In genomic region chr2:134118279-134119116, GRCh38 we compare ENCODE assay signal across 8 cellular contexts.
DNase-seq lines count a peak whose midpoint lies in the region; ATAC-seq lines count a peak whose summit lies in the region.

No MANE protein-coding gene starts in this region.

- H3K4me1 ChIP-seq in CD4-positive, CD25-positive, alpha-beta regulatory T cell (ENCODE audit: control insufficient read depth, insufficient read depth, low read length, poor library complexity, severe bottlenecking), result peaks cover 34% of the 10 kb centered on the region
- peaks cover 26 to 31% of the 10 kb centered on the region in 2 donors for H3K4me1 ChIP-seq in duodenal mucosa (ENCODE audit: control insufficient read depth in 1 of 2, insufficient read depth in 2 of 2, low read length in 2 of 2)

- H3K4me3 ChIP-seq in CD4-positive, CD25-positive, alpha-beta regulatory T cell (ENCODE audit: low read depth, low read length), result peak overlapping the region; percentile 85
- peak overlapping the region; percentile 2 to 40 for H3K4me3 ChIP-seq in duodenal mucosa (ENCODE audit: low read depth in 1 of 2, low read length in 2 of 2)

- peaks cover 13 to 38% (median 30%) of the 10 kb centered on the region in 4 donors for H3K4me1 Mint-ChIP-seq in CD4-positive, CD25-positive, alpha-beta regulatory T cell
- peaks cover 24% of the 10 kb centered on the region for H3K4me1 Mint-ChIP-seq in memory B cell

- peak; percentile 68 to 88 (median 83) for DNase-seq in CD4-positive, CD25-positive, alpha-beta regulatory T cell
- DNase-seq in NCI-H774 (lab: John Stamatoyannopoulos, UW) (peak; percentile 60), memory B cell (ENCODE audit: low spot score in 2 of 2) (peak; percentile 73 to 75)
- peak; percentile 88 to 89 for DNase-seq in activated CD4-positive, alpha-beta T cell treated with anti-CD3 and anti-CD28 coated beads, Interleukin-2, amount 50 U/mL, for 4 hours
- peak; percentile 73 for DNase-seq in stimulated activated CD8-positive, alpha-beta memory T cell treated with anti-CD3 and anti-CD28 coated beads, Interleukin-15, amount 100 ng/mL, for 1 hour (ENCODE audit: low read depth)

- no peaks in the 10 kb centered on the region for H3K36me3 Mint-ChIP-seq in CD4-positive, CD25-positive, alpha-beta regulatory T cell
- no peaks in the 10 kb centered on the region for H3K36me3 Mint-ChIP-seq in memory B cell

- no peaks in the 10 kb centered on the region for H3K9me3 ChIP-seq in CD4-positive, CD25-positive, alpha-beta regulatory T cell (ENCODE audit: control insufficient read depth in 2 of 2, low read length in 2 of 2)
- no peaks in the 10 kb centered on the region for H3K9me3 ChIP-seq in duodenal mucosa (ENCODE audit: control insufficient read depth in 1 of 2, low read length in 2 of 2)

- no peaks in the 10 kb centered on the region for H3K36me3 ChIP-seq in CD4-positive, CD25-positive, alpha-beta regulatory T cell (ENCODE audit: control insufficient read depth, insufficient read depth, low read length)
- H3K36me3 ChIP-seq in duodenal mucosa (ENCODE audit: control insufficient read depth in 1 of 2, insufficient read depth in 2 of 2, low read length in 2 of 2), result no peaks in the 10 kb centered on the region

- peaks cover 7% of the 10 kb centered on the region for H3K27me3 Mint-ChIP-seq in CD4-positive, CD25-positive, alpha-beta regulatory T cell
- H3K27me3 Mint-ChIP-seq in memory B cell, result no peaks in the 10 kb centered on the region

- H3K27ac ChIP-seq in CD4-positive, CD25-positive, alpha-beta regulatory T cell (ENCODE audit: insufficient read depth, low read length, poor library complexity, severe bottlenecking), result no peak overlapping the region
- H3K27ac ChIP-seq in duodenal mucosa (ENCODE audit: low read depth, low read length), result no peak overlapping the region

- H3K9ac ChIP-seq in duodenal mucosa (ENCODE audit: low read depth in 1 of 2, low read length in 2 of 2), result peak overlapping the region in 1 of 2 donors; percentile 72

- peak overlapping the region in 2 of 3 donors; percentile 2 to 64 for H3K27ac Mint-ChIP-seq in CD4-positive, CD25-positive, alpha-beta regulatory T cell
- H3K27ac Mint-ChIP-seq in memory B cell, result peak overlapping the region; percentile 86

- ATAC-seq in CD4-positive, CD25-positive, alpha-beta regulatory T cell (ENCODE audit: low read depth in 2 of 2), result peak; percentile 50 to 54
- ATAC-seq in GM19438 (IDR thresholded peaks at IDR 0.05; ENCODE audit: low read depth, unreplicated experiment), result peak; percentile 42
- ATAC-seq in HG03521 (IDR thresholded peaks at IDR 0.05; ENCODE audit: unreplicated experiment), result peak; percentile 35
- ATAC-seq in memory B cell (ENCODE audit: low read depth), result peak; percentile 41

- H3K27me3 ChIP-seq in CD4-positive, CD25-positive, alpha-beta regulatory T cell (ENCODE audit: control insufficient read depth, insufficient read depth, low read length), result no peaks in the 10 kb centered on the region
- H3K27me3 ChIP-seq in duodenal mucosa (ENCODE audit: control insufficient read depth in 1 of 2, insufficient read depth in 2 of 2, low read length in 2 of 2), result no peaks in the 10 kb centered on the region

- no peaks in the 10 kb centered on the region for H3K9me3 Mint-ChIP-seq in CD4-positive, CD25-positive, alpha-beta regulatory T cell
- no peaks in the 10 kb centered on the region for H3K9me3 Mint-ChIP-seq in memory B cell

- H3K4me3 Mint-ChIP-seq in CD4-positive, CD25-positive, alpha-beta regulatory T cell, result peak overlapping the region; percentile 96 to 99 (median 98)
- peak overlapping the region; percentile 98 for H3K4me3 Mint-ChIP-seq in memory B cell
